In genomic region chr3:9731206-9732079, GRCh38 we compare ENCODE assay signal across 1 cellular context.
TF ChIP-seq lines count a peak whose summit lies in the region.

Gene BRPF1, plus strand, starts transcription at chr3:9731735. Its CDS starts 2,406 bp downstream, at chr3:9734141.

TF ChIP-seq in HepG2, 621 proteins besides CTCF, POLR2A, EP300 and RAD21 (continued from another document and continues in another):
- TF ChIP-seq ZBTB25 (CRISPR knock-in tag; IDR thresholded peaks at IDR 0.05) (peak; percentile 81), ZNF354B (CRISPR knock-in tag; IDR thresholded peaks at IDR 0.05) (no peak), IRF9 (CRISPR knock-in tag; IDR thresholded peaks at IDR 0.05; ENCODE audit: borderline replicate concordance) (peak; percentile 75; the same call in 1 of the 2 replicates), HES4 (CRISPR knock-in tag; IDR thresholded peaks at IDR 0.05; ENCODE audit: borderline replicate concordance) (no peak), ZNF775 (CRISPR knock-in tag; IDR thresholded peaks at IDR 0.05; ENCODE audit: borderline replicate concordance) (no peak), HNF4A (CRISPR knock-in tag; IDR thresholded peaks at IDR 0.05) (no peak), HMGXB3 (CRISPR knock-in tag; IDR thresholded peaks at IDR 0.05; ENCODE audit: borderline replicate concordance) (no peak), ZNF33B (CRISPR knock-in tag; IDR thresholded peaks at IDR 0.05) (peak; percentile 33; the same call in 1 of the 2 replicates), SCMH1 (CRISPR knock-in tag; IDR thresholded peaks at IDR 0.05; ENCODE audit: borderline replicate concordance) (no peak), GMEB1 (CRISPR knock-in tag; IDR thresholded peaks at IDR 0.05; ENCODE audit: borderline replicate concordance) (peak; percentile 98), SMC3 (IDR thresholded peaks at IDR 0.05; ENCODE audit: low read length) (no peak), ZBTB43 (CRISPR knock-in tag; conservative IDR thresholded peaks at IDR 0.05) (no peak; the same call in 1 of the 2 replicates), IKZF1 (IDR thresholded peaks at IDR 0.05) (no peak), THAP9 (CRISPR knock-in tag; IDR thresholded peaks at IDR 0.05; ENCODE audit: borderline replicate concordance) (peak; percentile 75; the same call in 1 of the 2 replicates), ZNF136 (CRISPR knock-in tag; IDR thresholded peaks at IDR 0.05; ENCODE audit: low read depth) (no peak), ARID5B (CRISPR knock-in tag; IDR thresholded peaks at IDR 0.05) (peak; percentile 56; the same call in 1 of the 2 replicates), CHD4 (IDR thresholded peaks at IDR 0.05; ENCODE audit: borderline replicate concordance, low read length) (no peak), ZC3H13 (CRISPR knock-in tag; IDR thresholded peaks at IDR 0.05) (peak; percentile 52; the same call in 1 of the 2 replicates), KMT2B (CRISPR knock-in tag; IDR thresholded peaks at IDR 0.05) (peak; percentile 97), U2AF2 (IDR thresholded peaks at IDR 0.05; ENCODE audit: low read depth, low read length) (no peak), ZNF446 (CRISPR knock-in tag; IDR thresholded peaks at IDR 0.05) (no peak), GTF2F1 (IDR thresholded peaks at IDR 0.05; ENCODE audit: low read length) (no peak), ZKSCAN8 (CRISPR knock-in tag; IDR thresholded peaks at IDR 0.05; ENCODE audit: borderline replicate concordance) (no peak), CHD2 (IDR thresholded peaks at IDR 0.05; ENCODE audit: low read depth, low read length) (peak; percentile 20; the same call in 1 of the 2 replicates), PREB (CRISPR knock-in tag; IDR thresholded peaks at IDR 0.05) (no peak), FOSL1 (CRISPR knock-in tag; IDR thresholded peaks at IDR 0.05; ENCODE audit: borderline replicate concordance) (no peak), ZNF124 (CRISPR knock-in tag; IDR thresholded peaks at IDR 0.05) (0 out of 2 replicates have a peak, but pooled peaks have one; percentile 48), KDM1A (CRISPR knock-in tag; IDR thresholded peaks at IDR 0.05) (peak; percentile 31; the same call in 1 of the 2 replicates), WIZ (CRISPR knock-in tag; IDR thresholded peaks at IDR 0.05) (0 out of 2 replicates have a peak, but pooled peaks have one; percentile 43), HIVEP1 (CRISPR knock-in tag; IDR thresholded peaks at IDR 0.05) (0 out of 2 replicates have a peak, but pooled peaks have one; percentile 30), FUBP1 (CRISPR knock-in tag; IDR thresholded peaks at IDR 0.05; ENCODE audit: borderline replicate concordance) (no peak), ZNF264 (CRISPR knock-in tag; IDR thresholded peaks at IDR 0.05) (0 out of 2 replicates have a peak, but pooled peaks have one; percentile 33), ZSCAN21 (CRISPR knock-in tag; IDR thresholded peaks at IDR 0.05; ENCODE audit: borderline replicate concordance) (0 out of 2 replicates have a peak, but pooled peaks have one; percentile 45), ZNF557 (CRISPR knock-in tag; IDR thresholded peaks at IDR 0.05) (no peak)
